ENCODE assay signal across 8 cellular contexts in genomic region chr3:72310028-72310987, GRCh38.
DNase-seq lines count a peak whose midpoint lies in the region; ATAC-seq and TF ChIP-seq lines count a peak whose summit lies in the region.

No MANE protein-coding gene starts in this region.

- peaks cover 33% of the 10 kb centered on the region for H3K4me1 ChIP-seq in CD4-positive, CD25-positive, alpha-beta regulatory T cell (ENCODE audit: control insufficient read depth, insufficient read depth, low read length, poor library complexity, severe bottlenecking)
- H3K4me1 ChIP-seq in transverse colon: peaks cover 0 to 17% (median 11%) of the 10 kb centered on the region in 4 donors

- no peaks in the 10 kb centered on the region for H3K27me3 ChIP-seq in CD4-positive, CD25-positive, alpha-beta regulatory T cell (ENCODE audit: control insufficient read depth, insufficient read depth, low read length)
- H3K27me3 ChIP-seq in transverse colon: no peaks in the 10 kb centered on the region

- in situ Hi-C loops in transverse colon (cut with MboI; ENCODE audit: low pct_ligation_motif_present in 1 of 4, low pct_unique_long_range_greater_than_20kb in 1 of 4, low sequenced_read_pairs in 3 of 4): no loop called here

- peaks cover 3% of the 10 kb centered on the region for H3K27me3 Mint-ChIP-seq in CD4-positive, CD25-positive, alpha-beta regulatory T cell
- no peaks in the 10 kb centered on the region for H3K27me3 Mint-ChIP-seq in activated naive CD4-positive, alpha-beta T cell treated with anti-CD3 and anti-CD28 coated beads, Interleukin-2, amount 50 U/mL, for 24 hours

- no peak for TF ChIP-seq POLR2A in transverse colon (IDR thresholded peaks at IDR 0.05)

- H3K4me3 ChIP-seq in CD4-positive, CD25-positive, alpha-beta regulatory T cell (ENCODE audit: low read depth, low read length): peak overlapping the region; percentile 49
- no peak overlapping the region for H3K4me3 ChIP-seq in transverse colon

- intact Hi-C loops in left colon (cut with DNase I, micrococcal nuclease): no loop called here
- intact Hi-C loops in transverse colon (cut with DNase I; ENCODE audit: low total_unique reads): no loop called here

- WGBS in transverse colon (ENCODE audit: low coverage in 1 of 2), 2 donors: 40 to 45% methylated on average over 8 to 19 of the region's 19 CpGs

- peak; percentile 79 to 84 for ATAC-seq in CD4-positive, CD25-positive, alpha-beta regulatory T cell (ENCODE audit: low read depth in 2 of 2)
- peak; percentile 96 for ATAC-seq in GM18867 (IDR thresholded peaks at IDR 0.05; ENCODE audit: unreplicated experiment)
- peak; percentile 94 for ATAC-seq in HG02981 (IDR thresholded peaks at IDR 0.05; ENCODE audit: unreplicated experiment)
- peak; percentile 98 for ATAC-seq in left colon

- peak overlapping the region; percentile 90 to 100 (median 95) for H3K27ac Mint-ChIP-seq in CD4-positive, CD25-positive, alpha-beta regulatory T cell
- H3K27ac Mint-ChIP-seq in activated naive CD4-positive, alpha-beta T cell treated with anti-CD3 and anti-CD28 coated beads, Interleukin-2, amount 50 U/mL, for 24 hours: peak overlapping the region; percentile 72

- no peak for TF ChIP-seq EP300 in transverse colon (IDR thresholded peaks at IDR 0.05; ENCODE audit: low read depth)

- peak overlapping the region; percentile 63 for H3K27ac ChIP-seq in CD4-positive, CD25-positive, alpha-beta regulatory T cell (ENCODE audit: insufficient read depth, low read length, poor library complexity, severe bottlenecking)
- peak overlapping the region; percentile 24 to 47 (median 44) for H3K27ac ChIP-seq in transverse colon

- H3K36me3 Mint-ChIP-seq in CD4-positive, CD25-positive, alpha-beta regulatory T cell: no peaks in the 10 kb centered on the region
- H3K36me3 Mint-ChIP-seq in activated naive CD4-positive, alpha-beta T cell treated with anti-CD3 and anti-CD28 coated beads, Interleukin-2, amount 50 U/mL, for 24 hours: no peaks in the 10 kb centered on the region

- peak in 1 of 5 experiments; percentile 7 for TF ChIP-seq CTCF in transverse colon (IDR thresholded peaks at IDR 0.05)

- peaks cover 0 to under 1% (median 0%) of the 10 kb centered on the region in 7 donors for H3K9me3 Mint-ChIP-seq in CD4-positive, CD25-positive, alpha-beta regulatory T cell
- H3K9me3 Mint-ChIP-seq in activated naive CD4-positive, alpha-beta T cell treated with anti-CD3 and anti-CD28 coated beads, Interleukin-2, amount 50 U/mL, for 24 hours: no peaks in the 10 kb centered on the region

- peaks cover 5 to 55% (median 29%) of the 10 kb centered on the region in 4 donors for H3K4me1 Mint-ChIP-seq in CD4-positive, CD25-positive, alpha-beta regulatory T cell
- peaks cover 24% of the 10 kb centered on the region for H3K4me1 Mint-ChIP-seq in activated naive CD4-positive, alpha-beta T cell treated with anti-CD3 and anti-CD28 coated beads, Interleukin-2, amount 50 U/mL, for 24 hours

- DNase-seq in CD4-positive, CD25-positive, alpha-beta regulatory T cell: peak; percentile 3 to 89 (median 42)
- peak; percentile 82 for DNase-seq in NCI-H2171 treated with DMSO at 0.1 percent for 48 hours (lab: John Stamatoyannopoulos, UW)
- DNase-seq in left colon: peak; percentile 65 to 75
- peak; percentile 67 for DNase-seq in transverse colon
- no peak for DNase-seq in glomerular visceral epithelial cell (ENCODE audit: extremely low spot score)

- H3K36me3 ChIP-seq in CD4-positive, CD25-positive, alpha-beta regulatory T cell (ENCODE audit: control insufficient read depth, insufficient read depth, low read length): no peaks in the 10 kb centered on the region
- H3K36me3 ChIP-seq in transverse colon: no peaks in the 10 kb centered on the region

- peak overlapping the region; percentile 42 to 90 (median 84) for H3K4me3 Mint-ChIP-seq in CD4-positive, CD25-positive, alpha-beta regulatory T cell
- peak overlapping the region; percentile 68 for H3K4me3 Mint-ChIP-seq in activated naive CD4-positive, alpha-beta T cell treated with anti-CD3 and anti-CD28 coated beads, Interleukin-2, amount 50 U/mL, for 24 hours

- H3K9me3 ChIP-seq in CD4-positive, CD25-positive, alpha-beta regulatory T cell (ENCODE audit: control insufficient read depth in 2 of 2, low read length in 2 of 2): no peaks in the 10 kb centered on the region
- no peaks in the 10 kb centered on the region for H3K9me3 ChIP-seq in transverse colon
